8 cellular contexts compared by ENCODE assay signal in genomic region chr12:127381043-127381668, GRCh38.
A peak's percentile ranks its signal among the peaks of the same experiment; 100 is the strongest.
DNase-seq lines count a peak whose midpoint lies in the region; ATAC-seq and TF ChIP-seq lines count a peak whose summit lies in the region.

No MANE protein-coding gene starts in this region.

- H3K27me3 ChIP-seq in body of pancreas, result peaks cover 0 to 5% of the 10 kb centered on the region in 2 donors

- DNase-seq in C1 segment of cervical spinal cord (lab: John Stamatoyannopoulos, UW), result peak in 12 of 14 donors; percentile 0 to 49 (median 17)
- DNase-seq in RWPE1 (ENCODE audit: low spot score), result peak; percentile 65
- DNase-seq in body of pancreas, result peak; percentile 13 to 54 (median 18)
- peak; percentile 69 for DNase-seq in inferior parietal cortex (ENCODE audit: extremely low spot score)
- peak; percentile 40 for DNase-seq in stimulated activated CD4-positive, alpha-beta T cell treated with anti-CD3 and anti-CD28 coated beads, Interleukin-4, amount 100 ng/mL, for 1 hour

- WGBS in body of pancreas, 2 donors, result 5 to 7% methylated on average over 15 to 33 of the region's 33 CpGs

- POLR2A ChIA-PET in RWPE1 (lab: Yijun Ruan, JAX; ENCODE audit: low non-redundant PET), result no interaction called here

- ATAC-seq in GM19023 (IDR thresholded peaks at IDR 0.05; ENCODE audit: unreplicated experiment), result peak; percentile 72
- ATAC-seq in HG03565 (IDR thresholded peaks at IDR 0.05; ENCODE audit: unreplicated experiment), result peak; percentile 56
- peak; percentile 24 for ATAC-seq in body of pancreas
- no peak for ATAC-seq in GM21723 (IDR thresholded peaks at IDR 0.05; ENCODE audit: unreplicated experiment)

- no peaks in the 10 kb centered on the region for H3K9me3 ChIP-seq in body of pancreas

- H3K4me3 ChIP-seq in body of pancreas, result no peak overlapping the region

- TF ChIP-seq POLR2A in body of pancreas (IDR thresholded peaks at IDR 0.05), result no peak

- H3K27ac ChIP-seq in RWPE1 (no peak overlapping the region), body of pancreas (no peak overlapping the region)

- CTCF ChIA-PET in RWPE1 (lab: Yijun Ruan, JAX), result interaction anchor here (0.5 to 1.2 kb wide), 20 partner anchors 9 to 1831 kb away, joined by 3 to 12 read pairs (median 4); no protein-coding TSS in a partner anchor

- TF ChIP-seq CTCF in RWPE1 (conservative IDR thresholded peaks at IDR 0.05; ENCODE audit: low read depth), result peak; percentile 90
- TF ChIP-seq CTCF in body of pancreas (IDR thresholded peaks at IDR 0.05), result peak; percentile 57 to 86 (median 62)

- no peaks in the 10 kb centered on the region for H3K36me3 ChIP-seq in body of pancreas (replicated peaks in 1 of 2; ENCODE audit: insufficient read depth in 1 of 2, low read depth in 2 of 2)

- intact Hi-C loops in body of pancreas (cut with DNase I), result no loop called here

- no peaks in the 10 kb centered on the region for H3K4me1 ChIP-seq in body of pancreas

Comparison
In these comparisons a context has a peak if more than half of its experiments do, and no peak if none do; other contexts are left out.
1. DNase-seq: peak in every context shown above with its lines; median percentile 69 in inferior parietal cortex; 65 in RWPE1; 40 in stimulated activated CD4-positive, alpha-beta T cell treated with anti-CD3 and anti-CD28 coated beads, Interleukin-4, amount 100 ng/mL, for 1 hour; 18 in body of pancreas; 17 in C1 segment of cervical spinal cord.